14 cellular contexts compared by ENCODE assay signal in genomic region chr2:54904836-54905235, GRCh38.
A peak's percentile ranks its signal among the peaks of the same experiment; 100 is the strongest.
DNase-seq lines count a peak whose midpoint lies in the region; ATAC-seq, FAIRE-seq and TF ChIP-seq lines count a peak whose summit lies in the region.
"Had no signal": no experiment of that assay in that cellular context is flagged by ENCODE, and none has a peak within 500 bp of the region (broad histone marks: within the 10 kb centered on the region; RNA-seq: fewer than 3 reads in every experiment).

No MANE protein-coding gene starts in this region.

- H3K9me3 ChIP-seq in esophagus (ENCODE audit: control insufficient read depth in 2 of 2, insufficient read depth in 1 of 2, low read depth in 1 of 2, low read length in 1 of 2) = no peaks in the 10 kb centered on the region
- H3K9me3 ChIP-seq in pancreas = no peaks in the 10 kb centered on the region
- H3K9me3 ChIP-seq: HAP-1 had no signal

- H3K27ac ChIP-seq in esophagus (ENCODE audit: low read depth in 2 of 2, low read length in 1 of 2) = peak overlapping the region; percentile 50 to 69
- H3K27ac ChIP-seq in pancreas = no peak overlapping the region
- H3K27ac ChIP-seq: 22Rv1 had no signal

- ATAC-seq in pancreas = peak; percentile 64 to 84 (median 82)
- no peak for ATAC-seq in activated naive CD4-positive, alpha-beta T cell treated with anti-CD3 and anti-CD28 coated beads, Interleukin-2, amount 50 U/mL, for 72 hours
- no peak for ATAC-seq in HG03521 (IDR thresholded peaks at IDR 0.05; ENCODE audit: unreplicated experiment)
- ATAC-seq in GM18909 (IDR thresholded peaks at IDR 0.05; ENCODE audit: poor library complexity, unreplicated experiment) = no peak
- no peak for ATAC-seq in GM21786 (IDR thresholded peaks at IDR 0.05; ENCODE audit: unreplicated experiment)

- H3K4me3 ChIP-seq in esophagus (ENCODE audit: low read depth in 1 of 2, low read length in 2 of 2) (no peak overlapping the region), pancreas (no peak overlapping the region)
- H3K4me3 ChIP-seq: HAP-1 had no signal

- peak; percentile 26 for DNase-seq in DMS 273 (lab: John Stamatoyannopoulos, UW; ENCODE audit: unreplicated experiment)
- no peak for DNase-seq in DMS 273 treated with DMSO at 0.1 percent for 48 hours (lab: John Stamatoyannopoulos, UW)
- DNase-seq in pancreas = peak in 2 of 6 donors; percentile 12 to 16
- DNase-seq in activated naive CD4-positive, alpha-beta T cell treated with anti-CD3 and anti-CD28 coated beads, Interleukin-2, amount 50 U/mL, for 72 hours (ENCODE audit: low spot score in 2 of 2) = no peak
- DNase-seq: activated CD4-positive, alpha-beta T cell treated with anti-CD3 and anti-CD28 coated beads for 4 hours; cortex of kidney; midbrain; stimulated activated naive B cell treated with anti-CD40 and anti-IgM and Interleukin-4, amounts not matched to agents 10 μg/mL and 1 μg/mL and 100 μg/mL, for 72 hours had no signal

- H3K36me3 Mint-ChIP-seq in activated naive CD4-positive, alpha-beta T cell treated with anti-CD3 and anti-CD28 coated beads, Interleukin-2, amount 50 U/mL, for 72 hours = peaks cover 0 to 8% of the 10 kb centered on the region in 2 donors
- H3K36me3 Mint-ChIP-seq: stimulated activated naive B cell treated with anti-CD40 and anti-IgM and Interleukin-4, amounts not matched to agents 10 μg/mL and 1 μg/mL and 100 μg/mL, for 72 hours had no signal

- no peak for TF ChIP-seq CTCF in pancreas (IDR thresholded peaks at IDR 0.05)

- H3K27ac Mint-ChIP-seq in activated naive CD4-positive, alpha-beta T cell treated with anti-CD3 and anti-CD28 coated beads, Interleukin-2, amount 50 U/mL, for 72 hours = no peak overlapping the region
- H3K27ac Mint-ChIP-seq: stimulated activated naive B cell treated with anti-CD40 and anti-IgM and Interleukin-4, amounts not matched to agents 10 μg/mL and 1 μg/mL and 100 μg/mL, for 72 hours had no signal

- intact Hi-C loops in pancreas (cut with DNase I) = loop anchor here in 1 of 3 donors (10.0 kb wide), 2 partner anchors 140 to 260 kb away; no protein-coding TSS in a partner anchor

- FAIRE-seq in pancreas (lab: Jason Lieb, UNC) = no peak

- WGBS in esophagus, 2 donors = 56 to 63% methylated on average over 5 of the region's 5 CpGs
- WGBS in pancreas, 2 donors = 35 to 46% methylated on average over 5 of the region's 5 CpGs

- H3K9me3 Mint-ChIP-seq in activated naive CD4-positive, alpha-beta T cell treated with anti-CD3 and anti-CD28 coated beads, Interleukin-2, amount 50 U/mL, for 72 hours = no peaks in the 10 kb centered on the region
- H3K9me3 Mint-ChIP-seq: stimulated activated naive B cell treated with anti-CD40 and anti-IgM and Interleukin-4, amounts not matched to agents 10 μg/mL and 1 μg/mL and 100 μg/mL, for 72 hours had no signal

- H3K36me3 ChIP-seq in esophagus (ENCODE audit: control insufficient read depth in 2 of 2, insufficient read depth in 2 of 2, low read length in 1 of 2) (no peaks in the 10 kb centered on the region), pancreas (no peaks in the 10 kb centered on the region)
- H3K36me3 ChIP-seq: HAP-1 had no signal

- no peaks in the 10 kb centered on the region for H3K27me3 ChIP-seq in esophagus (ENCODE audit: control insufficient read depth in 1 of 2, insufficient read depth in 2 of 2, low read length in 2 of 2)
- no peaks in the 10 kb centered on the region for H3K27me3 ChIP-seq in pancreas

- H3K4me1 ChIP-seq in esophagus (ENCODE audit: control insufficient read depth in 2 of 2, insufficient read depth in 2 of 2, low read length in 1 of 2) (peaks cover 0 to 3% of the 10 kb centered on the region in 2 donors), pancreas (no peaks in the 10 kb centered on the region)
- H3K4me1 ChIP-seq: HAP-1 had no signal

Comparison
In these comparisons a context has a peak if more than half of its experiments do, and no peak if none do; other contexts are left out.
1. H3K27ac ChIP-seq: peak in esophagus (2 of 2); none in pancreas (0 of 4).
2. ATAC-seq: peak in pancreas (4 of 4); none in activated naive CD4-positive, alpha-beta T cell treated with anti-CD3 and anti-CD28 coated beads, Interleukin-2, amount 50 U/mL, for 72 hours (0 of 2), HG03521 (single experiment), GM18909 (single experiment) and GM21786 (single experiment).